Comparison of ENCODE assay signal across 8 cellular contexts in the genomic region with DNA sequence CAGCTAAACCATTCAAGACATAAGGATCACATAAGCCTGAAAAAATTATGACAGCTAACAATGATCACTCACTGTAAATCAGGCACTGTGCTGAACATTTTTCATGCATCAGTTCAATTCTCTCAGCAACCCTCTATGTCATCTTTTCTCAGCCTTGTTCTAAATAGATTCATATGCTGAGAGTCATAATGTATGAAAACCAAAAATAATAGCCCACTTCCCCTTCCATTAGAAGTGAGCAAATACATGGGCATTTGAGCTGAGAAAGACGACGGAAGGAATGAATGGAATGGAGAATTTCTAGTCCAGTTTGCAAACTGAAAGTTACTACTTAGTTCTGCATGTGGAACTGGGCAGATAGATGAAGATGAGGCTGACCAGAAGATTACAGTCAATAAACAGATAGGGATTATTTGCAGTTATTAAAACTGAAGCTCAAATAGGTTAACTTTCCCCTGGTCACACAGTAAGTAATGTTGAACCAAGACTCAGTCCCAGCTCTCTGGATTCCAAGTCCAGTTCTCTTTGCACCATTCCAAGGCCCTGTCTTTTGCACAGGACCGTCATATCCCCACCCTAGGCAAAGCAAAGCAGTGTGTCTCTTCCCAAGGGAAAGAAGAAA. TPM values are rescaled to one million over a fixed set of nuclear protein-coding genes. Genes with fewer than 3 reads are reported as not detected.
DNase-seq lines count a peak whose midpoint lies in the region; ATAC-seq and TF ChIP-seq lines count a peak whose summit lies in the region.

No MANE protein-coding gene starts in this region.

- H2AFZ ChIP-seq in GM23338 (no peak overlapping the region), mesenchymal stem cell (ENCODE audit: low read depth, low read length) (no peak overlapping the region)

- H2BK5ac ChIP-seq in mesenchymal stem cell (ENCODE audit: low read depth, low read length, poor library complexity, severe bottlenecking): no peak overlapping the region

- H3K36me3 ChIP-seq in CD8-positive, alpha-beta T cell (ENCODE audit: insufficient read depth, low read length): no peaks in the 10 kb centered on the region
- H3K36me3 ChIP-seq in GM23338 (ENCODE audit: insufficient read depth) (no peaks in the 10 kb centered on the region), mesenchymal stem cell (ENCODE audit: control insufficient read depth in 1 of 2, insufficient read depth in 2 of 2, low read depth in 1 of 2, low read length in 2 of 2) (peaks cover 0 to 3% of the 10 kb centered on the region in 2 experiments), Peyer's patch (no peaks in the 10 kb centered on the region)

- H3K23ac ChIP-seq in mesenchymal stem cell (ENCODE audit: low read length in 2 of 2): no peak overlapping the region

- no peak for DNase-seq in CD8-positive, alpha-beta T cell
- DNase-seq in GM23338 (ENCODE audit: low spot score) (no peak), activated B cell treated with CpG ODN at 0.5 μM for 24 hours (no peak), mesenchymal stem cell (peak; percentile 52), omental fat pad (ENCODE audit: low spot score) (no peak), Peyer's patch (no peak), OCI-M2 (lab: John Stamatoyannopoulos, UW; ENCODE audit: unreplicated experiment) (no peak)
- DNase-seq in activated CD4-positive, alpha-beta T cell treated with anti-CD3 and anti-CD28 coated beads for 4 hours: no peak

- no peak for ATAC-seq in CD8-positive, alpha-beta T cell
- ATAC-seq in GM23338 (no peak), activated B cell treated with CpG ODN at 0.5 μM for 24 hours (ENCODE audit: low read depth) (peak; percentile 45), omental fat pad (ENCODE audit: low FRiP score) (no peak)

- no peak overlapping the region for H3K27ac ChIP-seq in CD8-positive, alpha-beta T cell (ENCODE audit: low read depth, low read length)
- H3K27ac ChIP-seq in GM23338 (ENCODE audit: low read depth) (no peak overlapping the region), mesenchymal stem cell (ENCODE audit: low read length, poor library complexity, severe bottlenecking) (peak overlapping the region; percentile 70), Peyer's patch (no peak overlapping the region)

- H2BK120ac ChIP-seq in mesenchymal stem cell (ENCODE audit: low read depth, low read length): no peak overlapping the region

- no peak overlapping the region for H4K8ac ChIP-seq in mesenchymal stem cell (ENCODE audit: low read length)

- H3K4me2 ChIP-seq in GM23338: peak overlapping the region; percentile 93
- H3K4me2 ChIP-seq in mesenchymal stem cell (ENCODE audit: low read length, poor library complexity, severe bottlenecking): no peak overlapping the region

- H3K4me1 Mint-ChIP-seq in CD8-positive, alpha-beta T cell (ENCODE audit: low read depth): peaks cover 15% of the 10 kb centered on the region
- H3K4me1 Mint-ChIP-seq in GM23338 (peaks cover 31% of the 10 kb centered on the region), activated B cell treated with CpG ODN at 0.5 μM for 24 hours (peaks cover 25% of the 10 kb centered on the region)

- no peak overlapping the region for H2BK12ac ChIP-seq in mesenchymal stem cell (ENCODE audit: low read length in 2 of 2)

- H3K79me2 ChIP-seq in GM23338 (replicated peaks; ENCODE audit: insufficient read depth): peaks cover 26% of the 10 kb centered on the region

- no peaks in the 10 kb centered on the region for H4K20me1 ChIP-seq in GM23338 (replicated peaks; ENCODE audit: insufficient read depth)

- H3K4me3 Mint-ChIP-seq in CD8-positive, alpha-beta T cell: peak overlapping the region; percentile 52
- H3K4me3 Mint-ChIP-seq in GM23338 (peak overlapping the region; percentile 84; the same call in 2 of the 3 replicates), activated B cell treated with CpG ODN at 0.5 μM for 24 hours (peak overlapping the region; percentile 82)

- no peaks in the 10 kb centered on the region for H3K36me3 Mint-ChIP-seq in CD8-positive, alpha-beta T cell
- H3K36me3 Mint-ChIP-seq in GM23338 (ENCODE audit: low read depth) (no peaks in the 10 kb centered on the region; the same call in 2 of the 3 replicates), activated B cell treated with CpG ODN at 0.5 μM for 24 hours (ENCODE audit: low read depth) (no peaks in the 10 kb centered on the region)

- WGBS in mesenchymal stem cell: 12% methylated on average over 2 of the region's 3 CpGs

- no peaks in the 10 kb centered on the region for H3K79me1 ChIP-seq in mesenchymal stem cell (replicated peaks; ENCODE audit: low read length, poor library complexity, severe bottlenecking)

- no peak overlapping the region for H3K14ac ChIP-seq in mesenchymal stem cell (ENCODE audit: low read length in 2 of 2)

- H3K27ac Mint-ChIP-seq in CD8-positive, alpha-beta T cell: no peak overlapping the region
- H3K27ac Mint-ChIP-seq in GM23338 (no peak overlapping the region), activated B cell treated with CpG ODN at 0.5 μM for 24 hours (peak overlapping the region; percentile 71)

- peaks cover 9% of the 10 kb centered on the region for H3K4me1 ChIP-seq in CD8-positive, alpha-beta T cell (ENCODE audit: insufficient read depth, low read length)
- H3K4me1 ChIP-seq in GM23338 (ENCODE audit: insufficient read depth) (peaks cover 33% of the 10 kb centered on the region), mesenchymal stem cell (ENCODE audit: control insufficient read depth, insufficient read depth, low read depth, low read length) (peaks cover 9% of the 10 kb centered on the region), Peyer's patch (peaks cover 0 to 26% (median 0%) of the 10 kb centered on the region in 4 donors)

- POLR2A ChIA-PET in CD8-positive, alpha-beta T cell (lab: Charles Lee): no interaction called here
- POLR2A ChIA-PET in activated B cell treated with CpG ODN at 0.5 μM for 24 hours (lab: Charles Lee): interaction anchor here (0.7 to 1.5 kb wide), 4 partner anchors 21 to 733 kb away, joined by 3 to 6 read pairs (median 4); partner anchors contain the start of gene CBR4

- no peak for TF ChIP-seq CTCF in CD8-positive, alpha-beta T cell (IDR thresholded peaks at IDR 0.05)
- TF ChIP-seq CTCF in GM23338 (conservative IDR thresholded peaks at IDR 0.05; ENCODE audit: low read depth in 2 of 2) (no peak), activated B cell treated with CpG ODN at 0.5 μM for 24 hours (IDR thresholded peaks at IDR 0.05) (no peak), omental fat pad (IDR thresholded peaks at IDR 0.05) (no peak), Peyer's patch (IDR thresholded peaks at IDR 0.05) (no peak)

- no peak overlapping the region for H3K18ac ChIP-seq in mesenchymal stem cell (ENCODE audit: low read depth in 1 of 2, low read length in 2 of 2)

- H4K91ac ChIP-seq in mesenchymal stem cell (ENCODE audit: low read length): no peak overlapping the region

- peaks cover 16% of the 10 kb centered on the region for H3K27me3 ChIP-seq in CD8-positive, alpha-beta T cell (ENCODE audit: insufficient read depth, low read length)
- peaks cover 4% of the 10 kb centered on the region for H3K27me3 ChIP-seq in GM23338 (ENCODE audit: insufficient read depth)
- no peaks in the 10 kb centered on the region for H3K27me3 ChIP-seq in mesenchymal stem cell (ENCODE audit: control insufficient read depth in 1 of 2, insufficient read depth in 1 of 2, low read length in 2 of 2)
- no peaks in the 10 kb centered on the region for H3K27me3 ChIP-seq in Peyer's patch

- no peak overlapping the region for H2BK15ac ChIP-seq in mesenchymal stem cell (ENCODE audit: low read depth, poor library complexity, severe bottlenecking)

- H3F3A ChIP-seq in GM23338 (replicated peaks; ENCODE audit: low read depth): peaks cover 5% of the 10 kb centered on the region; the same call in 1 of the 2 replicates

- H3K4me3 ChIP-seq in CD8-positive, alpha-beta T cell (ENCODE audit: low read depth, low read length): no peak overlapping the region
- H3K4me3 ChIP-seq in GM23338 (peak overlapping the region; percentile 82), mesenchymal stem cell (ENCODE audit: insufficient read depth in 1 of 2, low read depth in 1 of 2, low read length in 2 of 2) (peak overlapping the region in 1 of 2 experiments; percentile 95), Peyer's patch (no peak overlapping the region)

- H3K4ac ChIP-seq in mesenchymal stem cell (ENCODE audit: low read depth in 1 of 2, low read length in 2 of 2): no peak overlapping the region

- peak overlapping the region; percentile 94 for H3K9ac ChIP-seq in mesenchymal stem cell (ENCODE audit: low read length)

- H3K27me3 Mint-ChIP-seq in CD8-positive, alpha-beta T cell (ENCODE audit: low read depth): peaks cover 54% of the 10 kb centered on the region
- peaks cover 5% of the 10 kb centered on the region for H3K27me3 Mint-ChIP-seq in GM23338 (ENCODE audit: insufficient read depth, low read depth, poor library complexity)
- H3K27me3 Mint-ChIP-seq in activated B cell treated with CpG ODN at 0.5 μM for 24 hours: peaks cover 3% of the 10 kb centered on the region

- no peaks in the 10 kb centered on the region for H3K9me3 Mint-ChIP-seq in CD8-positive, alpha-beta T cell
- H3K9me3 Mint-ChIP-seq in GM23338: no peaks in the 10 kb centered on the region
- H3K9me3 Mint-ChIP-seq in activated B cell treated with CpG ODN at 0.5 μM for 24 hours: no peaks in the 10 kb centered on the region

- CTCF ChIA-PET in CD8-positive, alpha-beta T cell (lab: Charles Lee): interaction anchor here (0.8 kb wide), 1 partner anchor 65 kb away, joined by 3 read pairs; no protein-coding TSS in a partner anchor
- CTCF ChIA-PET in activated B cell treated with CpG ODN at 0.5 μM for 24 hours (lab: Charles Lee): no interaction called here

- H2AK5ac ChIP-seq in mesenchymal stem cell (ENCODE audit: low read length, severe bottlenecking): no peak overlapping the region

- intact Hi-C loops in CD8-positive, alpha-beta T cell (cut with DNase I, micrococcal nuclease): no loop called here
- intact Hi-C loops in activated B cell treated with CpG ODN at 0.5 μM for 24 hours (cut with micrococcal nuclease): loop anchor here (1.0 to 10.0 kb wide), 6 partner anchors 21 to 955 kb away; partner anchors contain the start of genes DDX60, DDX60L and MFAP3L

- no peaks in the 10 kb centered on the region for H3K9me3 ChIP-seq in CD8-positive, alpha-beta T cell (ENCODE audit: low read length)
- H3K9me3 ChIP-seq in mesenchymal stem cell (ENCODE audit: control insufficient read depth, low read length) (no peaks in the 10 kb centered on the region), Peyer's patch (no peaks in the 10 kb centered on the region)

- TF ChIP-seq POLR2A in Peyer's patch (IDR thresholded peaks at IDR 0.05): no peak

- no peaks in the 10 kb centered on the region for H3K9me2 ChIP-seq in GM23338 (ENCODE audit: insufficient read depth)

RNA-seq across cellular contexts. Expression of gene SH3RF1, which starts 1.6 kb away (rescaled TPM):
- not detected for total RNA-seq in CD8-positive, alpha-beta T cell
- 12.4 and 22.9 TPM in 2 replicates for total RNA-seq in GM23338 (2014; rRNA removed; shearing (Covaris generic))
- 6.2 and 7.8 TPM in 2 replicates for polyA plus RNA-seq in GM23338 (2016; fragmentation: Nextera tagmentation; extraction: Ambion mirVana)
- 6.9 and 7.1 TPM in 2 replicates for total RNA-seq in activated B cell treated with CpG ODN at 0.5 μM for 24 hours
- polyA plus RNA-seq in mesenchymal stem cell (2013, experiment 1 of 2): 8.0 TPM
- 8.1 TPM for polyA plus RNA-seq in mesenchymal stem cell (2013, experiment 2 of 2)
- 10 to 100 TPM; 15.9 to 28.5 (median 23.5) TPM for total RNA-seq in omental fat pad
- 10 to 100 TPM; 23.1 to 55.0 (median 48.1) TPM for total RNA-seq in Peyer's patch
